Comparison of ENCODE assay signal across 23 cellular contexts in the genomic region with DNA sequence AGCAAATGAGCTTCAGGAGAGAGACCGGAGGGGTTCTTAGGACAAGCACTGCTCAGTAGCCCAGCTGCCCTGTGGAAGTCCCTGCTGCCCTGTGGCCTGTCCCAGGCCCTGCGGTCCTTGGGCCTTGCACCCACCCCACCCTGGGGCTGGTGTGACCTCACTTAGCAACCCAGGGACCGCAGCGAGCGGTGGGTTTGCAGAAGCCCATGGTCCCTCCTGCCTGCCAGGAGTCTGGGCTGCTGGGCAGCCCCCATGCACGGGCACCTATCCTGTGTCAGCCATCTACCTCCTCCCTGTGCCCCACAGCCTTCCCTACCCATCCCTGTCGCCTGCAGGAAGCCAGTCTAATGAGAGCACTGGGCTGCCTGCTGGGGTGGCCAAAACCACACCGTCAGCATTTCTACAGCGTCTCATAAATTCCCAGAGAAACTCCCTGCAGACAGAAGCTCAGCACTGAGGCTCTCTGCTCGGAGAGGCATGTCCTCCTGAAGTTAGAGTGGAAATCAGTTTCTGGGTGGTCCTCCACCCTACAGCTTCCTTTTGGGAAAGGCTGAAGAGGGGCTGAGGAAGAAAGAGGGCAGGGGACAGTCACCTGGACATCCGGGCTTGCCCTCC.
DNase-seq lines count a peak whose midpoint lies in the region; ATAC-seq, FAIRE-seq and TF ChIP-seq lines count a peak whose summit lies in the region.
"Had no signal": no experiment of that assay in that cellular context is flagged by ENCODE, and none has a peak within 500 bp of the region (broad histone marks: within the 10 kb centered on the region; RNA-seq: fewer than 3 reads in every experiment).

No MANE protein-coding gene starts in this region.

- H3K36me3 Mint-ChIP-seq in neural crest cell (ENCODE audit: low read depth): no peaks in the 10 kb centered on the region
- no peaks in the 10 kb centered on the region for H3K36me3 Mint-ChIP-seq in naive thymus-derived CD8-positive, alpha-beta T cell
- no peaks in the 10 kb centered on the region for H3K36me3 Mint-ChIP-seq in activated T-cell treated with anti-CD3 and anti-CD28 coated beads, Interleukin-2, amount 50 U/mL, for 4 hours (ENCODE audit: insufficient read depth)

- H3K4me3 Mint-ChIP-seq in neural crest cell: no peak overlapping the region
- no peak overlapping the region for H3K4me3 Mint-ChIP-seq in naive thymus-derived CD8-positive, alpha-beta T cell
- no peak overlapping the region for H3K4me3 Mint-ChIP-seq in activated T-cell treated with anti-CD3 and anti-CD28 coated beads, Interleukin-2, amount 50 U/mL, for 4 hours
- H3K4me3 Mint-ChIP-seq: T-helper 1 cell treated with Interleukin-12 subunit alpha and Interleukin-12 subunit beta and Interleukin-4 antibody, amounts not matched to agents 30 μg/mL and 1 μg/mL, for 36 hours had no signal

- no peaks in the 10 kb centered on the region; the same call in 1 of the 2 replicates for H3K36me3 ChIP-seq in IMR-90 (ENCODE audit: control insufficient read depth, insufficient read depth, low read length)
- H3K36me3 ChIP-seq: neutrophil, suprapubic skin had no signal

- H4K8ac ChIP-seq in IMR-90 (ENCODE audit: low read depth in 2 of 2, low read length in 2 of 2): peak overlapping the region in 1 of 2 experiments; percentile 34; a peak in 1 of 4 replicates

- no peak overlapping the region for H4K5ac ChIP-seq in IMR-90 (ENCODE audit: low read depth, low read length)

- no peak overlapping the region for H3K14ac ChIP-seq in IMR-90 (replicated peaks; ENCODE audit: low read depth, low read length)

- DNase-seq in A549 (ENCODE audit: low read depth in 1 of 2, low spot score in 1 of 2) (no peak), IMR-90 (no peak), fibroblast of villous mesenchyme (ENCODE audit: low read depth) (peak; percentile 14), neural crest cell (ENCODE audit: low read depth, low spot score) (no peak), NCI-H526 treated with DMSO at 0.1 percent for 48 hours (lab: John Stamatoyannopoulos, UW) (no peak)
- no peak for DNase-seq in naive thymus-derived CD8-positive, alpha-beta T cell
- DNase-seq in activated T-cell treated with anti-CD3 and anti-CD28 coated beads, Interleukin-2, amount 50 U/mL, for 4 hours: no peak
- DNase-seq: ACHN; activated CD4-positive, alpha-beta T cell treated with anti-CD3 and anti-CD28 coated beads, Interleukin-2, amount 50 U/mL, for 1 hour; activated naive CD4-positive, alpha-beta T cell; amygdala; GOT3; Karpas-422; NCI-H2029; PC-9; SIG-M5 had no signal

- H4K20me1 ChIP-seq in IMR-90 (ENCODE audit: insufficient read depth, low read length): no peaks in the 10 kb centered on the region

- no peak overlapping the region for H2BK20ac ChIP-seq in IMR-90 (ENCODE audit: low read depth, low read length)

- TF ChIP-seq EP300 in A549 (IDR thresholded peaks at IDR 0.05): no peak

- peak overlapping the region; percentile 22; the same call in 1 of the 2 replicates for H3K4ac ChIP-seq in IMR-90 (ENCODE audit: low read depth, low read length)

- no peak overlapping the region for H2BK5ac ChIP-seq in IMR-90 (ENCODE audit: low read depth, low read length, poor library complexity, severe bottlenecking)

- H3K56ac ChIP-seq in IMR-90 (ENCODE audit: extremely low read depth, insufficient read depth, low read length): no peak overlapping the region

- WGBS in A549 (ENCODE audit: missing lambda C conversion rate): 44% methylated on average over 7 of the region's 11 CpGs
- 89% methylated on average over 1 of the region's 11 CpGs; no CpG with 5 or more reads in 1 of the 2 experiments for WGBS in IMR-90 (ENCODE audit: extremely low coverage in 2 of 2, insufficient read length in 1 of 2), 2 experiments

- H3K23ac ChIP-seq in IMR-90 (ENCODE audit: low read depth, low read length): no peak overlapping the region

- POLR2A ChIA-PET in A549 (lab: Yijun Ruan, JAX) (no interaction called here), IMR-90 (lab: Charles Lee; ENCODE audit: unreplicated experiment) (no interaction called here)
- POLR2A ChIA-PET in naive thymus-derived CD8-positive, alpha-beta T cell (lab: Charles Lee): no interaction called here

- no peak overlapping the region for H4K91ac ChIP-seq in IMR-90 (ENCODE audit: insufficient read depth, low read depth, low read length)

- H2AK5ac ChIP-seq in IMR-90 (ENCODE audit: low read depth, low read length): no peak overlapping the region

- H3K27ac ChIP-seq in A549 (no peak overlapping the region), IMR-90 (ENCODE audit: insufficient read depth, low read length) (no peak overlapping the region)
- H3K27ac ChIP-seq: dorsolateral prefrontal cortex, neutrophil, PC-9, suprapubic skin, VCaP had no signal

- no peak for ATAC-seq in A549
- peak; percentile 24 for ATAC-seq in IMR-90 (ENCODE audit: low read depth)
- ATAC-seq in naive thymus-derived CD8-positive, alpha-beta T cell: no peak
- no peak for ATAC-seq in activated T-cell treated with anti-CD3 and anti-CD28 coated beads, Interleukin-2, amount 50 U/mL, for 4 hours
- no peak for ATAC-seq in GM18868 (IDR thresholded peaks at IDR 0.05; ENCODE audit: unreplicated experiment)

- H3K9me3 Mint-ChIP-seq in neural crest cell: peaks cover 15% of the 10 kb centered on the region
- peaks cover 0 to 12% (median 0%) of the 10 kb centered on the region in 9 donors for H3K9me3 Mint-ChIP-seq in naive thymus-derived CD8-positive, alpha-beta T cell
- H3K9me3 Mint-ChIP-seq in activated T-cell treated with anti-CD3 and anti-CD28 coated beads, Interleukin-2, amount 50 U/mL, for 4 hours: no peaks in the 10 kb centered on the region
- H3K9me3 Mint-ChIP-seq: T-helper 1 cell treated with Interleukin-12 subunit alpha and Interleukin-12 subunit beta and Interleukin-4 antibody, amounts not matched to agents 30 μg/mL and 1 μg/mL, for 36 hours had no signal

- H2BK15ac ChIP-seq in IMR-90 (ENCODE audit: low read depth, low read length): no peak overlapping the region

- H2AFZ ChIP-seq in IMR-90 (replicated peaks; ENCODE audit: low read length, poor library complexity): peak overlapping the region; percentile 2
- H2AFZ ChIP-seq: PC-9 had no signal

- no peak overlapping the region for H3K4me3 ChIP-seq in A549
- H3K4me3 ChIP-seq in IMR-90 (ENCODE audit: insufficient read depth, low read depth, low read length): no peak overlapping the region
- no peak overlapping the region for H3K4me3 ChIP-seq in fibroblast of villous mesenchyme (ENCODE audit: low read depth, low read length)
- H3K4me3 ChIP-seq: dorsolateral prefrontal cortex, PC-9, suprapubic skin had no signal

- no peak for TF ChIP-seq CTCF in A549 (IDR thresholded peaks at IDR 0.05)
- no peak for TF ChIP-seq CTCF in IMR-90 (conservative IDR thresholded peaks at IDR 0.05; ENCODE audit: low read depth, low read length)
- no peak for TF ChIP-seq CTCF in fibroblast of villous mesenchyme (IDR thresholded peaks at IDR 0.05; ENCODE audit: insufficient read depth, low read depth, low read length)
- no peak for TF ChIP-seq CTCF in neural crest cell (conservative IDR thresholded peaks at IDR 0.05)

- no peaks in the 10 kb centered on the region for H3K79me1 ChIP-seq in IMR-90 (ENCODE audit: low read depth in 1 of 2, low read length in 2 of 2)

- no peak for TF ChIP-seq POLR2A in A549 (IDR thresholded peaks at IDR 0.05; ENCODE audit: low read length)
- TF ChIP-seq POLR2A in IMR-90 (IDR thresholded peaks at IDR 0.05; ENCODE audit: low read depth, low read length): no peak

- no peaks in the 10 kb centered on the region for H3K27me3 Mint-ChIP-seq in neural crest cell (ENCODE audit: low read depth)
- peaks cover 0 to 12% (median 0%) of the 10 kb centered on the region in 5 donors for H3K27me3 Mint-ChIP-seq in naive thymus-derived CD8-positive, alpha-beta T cell
- H3K27me3 Mint-ChIP-seq in activated T-cell treated with anti-CD3 and anti-CD28 coated beads, Interleukin-2, amount 50 U/mL, for 4 hours (ENCODE audit: low read depth): no peaks in the 10 kb centered on the region

- FAIRE-seq in A549 (lab: Jason Lieb, UNC): no peak
- FAIRE-seq: frontal cortex had no signal

- in situ Hi-C loops in IMR-90 (cut with MboI; ENCODE audit: low sequenced_read_pairs): no loop called here

- TF ChIP-seq RAD21 in A549 (conservative IDR thresholded peaks at IDR 0.05 in 1 of 2, IDR thresholded peaks at IDR 0.05 in 1 of 2): no peak
- TF ChIP-seq RAD21 in IMR-90 (IDR thresholded peaks at IDR 0.05; ENCODE audit: low read length): no peak

- H3K4me1 ChIP-seq in A549: no peaks in the 10 kb centered on the region
- peaks cover 6% of the 10 kb centered on the region; the same call in 1 of the 2 replicates for H3K4me1 ChIP-seq in IMR-90 (ENCODE audit: control insufficient read depth, insufficient read depth, low read length)

- no peak overlapping the region for H3K9ac ChIP-seq in IMR-90 (ENCODE audit: low read depth, low read length)

- BruUV-seq in IMR-90 (replicated peaks; lab: Mats Ljungman, UMichigan): no TSS peak

- H3K27me3 ChIP-seq in IMR-90 (ENCODE audit: control insufficient read depth, insufficient read depth, low read length): no peaks in the 10 kb centered on the region
- H3K27me3 ChIP-seq: dorsolateral prefrontal cortex, neutrophil, suprapubic skin had no signal

- CTCF ChIA-PET in A549 (lab: Yijun Ruan, JAX) (no interaction called here), IMR-90 (lab: Yijun Ruan, JAX) (interaction anchor here (0.6 kb wide), 1 partner anchor 202 kb away, joined by 3 read pairs; no protein-coding TSS in a partner anchor)

- dilution Hi-C loops in IMR-90 (cut with HindIII; ENCODE audit: low sequenced_read_pairs, unreplicated experiment): no loop called here

- H3K4me2 ChIP-seq in A549 (no peak overlapping the region), IMR-90 (ENCODE audit: low read depth, low read length) (no peak overlapping the region)
- H3K4me2 ChIP-seq: PC-9 had no signal

- H2AK9ac ChIP-seq in IMR-90 (replicated peaks; ENCODE audit: low read depth, low read length, poor library complexity): no peak overlapping the region

- intact Hi-C loops in IMR-90 (cut with micrococcal nuclease): no loop called here

- H3K9me1 ChIP-seq in IMR-90 (ENCODE audit: insufficient read depth, low read length): no peaks in the 10 kb centered on the region

- H3K9me3 ChIP-seq in A549 (no peaks in the 10 kb centered on the region), IMR-90 (ENCODE audit: control insufficient read depth, insufficient read depth, low read length) (peaks cover 5% of the 10 kb centered on the region; the same call in 1 of the 2 replicates)
- H3K9me3 ChIP-seq: neutrophil, suprapubic skin had no signal

- peak overlapping the region; percentile 94 for H3K27ac Mint-ChIP-seq in neural crest cell (ENCODE audit: unreplicated experiment)
- H3K27ac Mint-ChIP-seq in naive thymus-derived CD8-positive, alpha-beta T cell: no peak overlapping the region
- H3K27ac Mint-ChIP-seq: T-helper 1 cell treated with Interleukin-12 subunit alpha and Interleukin-12 subunit beta and Interleukin-4 antibody, amounts not matched to agents 30 μg/mL and 1 μg/mL, for 36 hours had no signal

- no peak overlapping the region for H3K18ac ChIP-seq in IMR-90 (ENCODE audit: low read depth, low read length)

- peaks cover 65% of the 10 kb centered on the region for H3K4me1 Mint-ChIP-seq in neural crest cell
- H3K4me1 Mint-ChIP-seq in naive thymus-derived CD8-positive, alpha-beta T cell: no peaks in the 10 kb centered on the region
- H3K4me1 Mint-ChIP-seq in activated T-cell treated with anti-CD3 and anti-CD28 coated beads, Interleukin-2, amount 50 U/mL, for 4 hours (ENCODE audit: low read depth): no peaks in the 10 kb centered on the region

- H2BK120ac ChIP-seq in IMR-90 (ENCODE audit: low read depth, low read length): peak overlapping the region; percentile 40; the same call in 1 of the 2 replicates
